Comparison of ENCODE assay signal across 39 cellular contexts in genomic region chr21:44265734-44266270, GRCh38. TPM values are rescaled to one million over a fixed set of nuclear protein-coding genes. Genes with fewer than 3 reads are reported as not detected.
"Had no signal": no experiment of that assay in that cellular context is flagged by ENCODE, and none has a peak within 500 bp of the region (broad histone marks: within the 10 kb centered on the region; RNA-seq: fewer than 3 reads in every experiment).

No MANE protein-coding gene starts in this region.

- H3K4me3 ChIP-seq: ascending aorta, breast epithelium, MG63, SJSA1 had no signal

- H3K9me3 Mint-ChIP-seq: activated CD8-positive, alpha-beta T cell treated with anti-CD3 and anti-CD28 coated beads for 36 hours; activated naive CD4-positive, alpha-beta T cell treated with anti-CD3 and anti-CD28 coated beads, Interleukin-2, amount 50 U/mL, for 24 hours; activated naive CD8-positive, alpha-beta T cell treated with anti-CD3 and anti-CD28 coated beads, Interleukin-2, amount 10 ng/mL, durations not matched to agents 7 days and 5 days; activated T-cell treated with anti-CD3 and anti-CD28 coated beads, Interleukin-2, amount 50 U/mL, for 72 hours; activated T-helper 17 cell treated with anti-CD3 and anti-CD28 coated beads, Interleukin-2, amount 50 U/mL, for 72 hours; T-helper 1 cell treated with Interleukin-12 subunit alpha and Interleukin-12 subunit beta and Interleukin-4 antibody, amounts not matched to agents 30 μg/mL and 1 μg/mL, for 36 hours; T-helper 2 cell treated with Interferon-gamma antibody and Interleukin-4, amounts not matched to agents 5 μg/mL and 100 μg/mL, for 36 hours had no signal

- H3K4me1 Mint-ChIP-seq: activated naive CD4-positive, alpha-beta T cell treated with anti-CD3 and anti-CD28 coated beads, Interleukin-2, amount 50 U/mL, for 24 hours; activated naive CD8-positive, alpha-beta T cell treated with anti-CD3 and anti-CD28 coated beads, Interleukin-2, amount 10 ng/mL, durations not matched to agents 7 days and 5 days; activated T-helper 17 cell treated with anti-CD3 and anti-CD28 coated beads, Interleukin-2, amount 50 U/mL, for 72 hours had no signal

- H3K4me1 ChIP-seq: ascending aorta, breast epithelium, SJSA1 had no signal

- H3K4me3 Mint-ChIP-seq: activated CD8-positive, alpha-beta T cell treated with anti-CD3 and anti-CD28 coated beads for 36 hours; activated naive CD4-positive, alpha-beta T cell treated with anti-CD3 and anti-CD28 coated beads, Interleukin-2, amount 50 U/mL, for 24 hours; activated naive CD8-positive, alpha-beta T cell treated with anti-CD3 and anti-CD28 coated beads, Interleukin-2, amount 10 ng/mL, durations not matched to agents 7 days and 5 days; activated T-cell treated with anti-CD3 and anti-CD28 coated beads, Interleukin-2, amount 50 U/mL, for 72 hours; activated T-helper 17 cell treated with anti-CD3 and anti-CD28 coated beads, Interleukin-2, amount 50 U/mL, for 72 hours; T-helper 1 cell treated with Interleukin-12 subunit alpha and Interleukin-12 subunit beta and Interleukin-4 antibody, amounts not matched to agents 30 μg/mL and 1 μg/mL, for 36 hours; T-helper 2 cell treated with Interferon-gamma antibody and Interleukin-4, amounts not matched to agents 5 μg/mL and 100 μg/mL, for 36 hours had no signal

- H3K9ac ChIP-seq: SK-N-SH had no signal

- H3K27ac Mint-ChIP-seq: activated CD8-positive, alpha-beta T cell treated with anti-CD3 and anti-CD28 coated beads for 36 hours; activated naive CD4-positive, alpha-beta T cell treated with anti-CD3 and anti-CD28 coated beads, Interleukin-2, amount 50 U/mL, for 24 hours; activated naive CD8-positive, alpha-beta T cell treated with anti-CD3 and anti-CD28 coated beads, Interleukin-2, amount 10 ng/mL, durations not matched to agents 7 days and 5 days; activated T-helper 17 cell treated with anti-CD3 and anti-CD28 coated beads, Interleukin-2, amount 50 U/mL, for 72 hours; T-helper 1 cell treated with Interleukin-12 subunit alpha and Interleukin-12 subunit beta and Interleukin-4 antibody, amounts not matched to agents 30 μg/mL and 1 μg/mL, for 36 hours; T-helper 2 cell treated with Interferon-gamma antibody and Interleukin-4, amounts not matched to agents 5 μg/mL and 100 μg/mL, for 36 hours had no signal

- H3K9me3 ChIP-seq: ascending aorta, breast epithelium, MG63, SJSA1, SK-N-SH had no signal

- H3K4me2 ChIP-seq: SK-N-SH had no signal

- H3K27me3 ChIP-seq: ascending aorta, breast epithelium, MG63, SJSA1 had no signal

- ATAC-seq: activated CD8-positive, alpha-beta T cell treated with anti-CD3 and anti-CD28 coated beads for 36 hours; activated T-cell treated with anti-CD3 and anti-CD28 coated beads, Interleukin-2, amount 50 U/mL, for 72 hours; activated T-helper 17 cell treated with anti-CD3 and anti-CD28 coated beads, Interleukin-2, amount 50 U/mL, for 72 hours; Panc1 had no signal

- H3K36me3 Mint-ChIP-seq: activated naive CD4-positive, alpha-beta T cell treated with anti-CD3 and anti-CD28 coated beads, Interleukin-2, amount 50 U/mL, for 24 hours; activated naive CD8-positive, alpha-beta T cell treated with anti-CD3 and anti-CD28 coated beads, Interleukin-2, amount 10 ng/mL, durations not matched to agents 7 days and 5 days had no signal

- H3K36me3 ChIP-seq: ascending aorta, breast epithelium, MG63, SJSA1 had no signal

- DNase-seq: activated CD4-positive, alpha-beta T cell treated with anti-CD3 and anti-CD28 coated beads for 1 hour; activated CD4-positive, alpha-beta T cell treated with anti-CD3 and anti-CD28 coated beads for 48 hours; activated CD4-positive, CD25-positive, alpha-beta regulatory T cell; activated CD8-positive, alpha-beta T cell treated with anti-CD3 and anti-CD28 coated beads for 36 hours; activated gamma-delta T cell; activated naive CD4-positive, alpha-beta T cell treated with Interleukin-2 at 50 U/mL for 16 hours; activated naive CD8-positive, alpha-beta T cell treated with anti-CD3 and anti-CD28 coated beads, Interleukin-2, amount 10 ng/mL, durations not matched to agents 7 days and 5 days; activated T-cell treated with anti-CD3 and anti-CD28 coated beads, Interleukin-2, amount 50 U/mL, for 1 hour; activated T-cell treated with anti-CD3 and anti-CD28 coated beads, Interleukin-2, amount 50 U/mL, for 72 hours; amygdala; caudate nucleus; Kasumi-1; KG1; MG63; NCI-H1048; NCI-H1105 treated with DMSO at 0.1 percent for 48 hours; NCI-H1436; NCI-H1694; NCI-H1930; NCI-H2081 treated with DMSO at 0.1 percent for 48 hours; NCI-H226; NCI-H446 treated with DMSO at 0.1 percent for 48 hours; NCI-H524; NCI-H69; NCI-H82; SHP77 treated with DMSO at 0.1 percent for 48 hours; SK-N-SH had no signal

- H3K27me3 Mint-ChIP-seq: activated CD8-positive, alpha-beta T cell treated with anti-CD3 and anti-CD28 coated beads for 36 hours; activated naive CD4-positive, alpha-beta T cell treated with anti-CD3 and anti-CD28 coated beads, Interleukin-2, amount 50 U/mL, for 24 hours; activated naive CD8-positive, alpha-beta T cell treated with anti-CD3 and anti-CD28 coated beads, Interleukin-2, amount 10 ng/mL, durations not matched to agents 7 days and 5 days; activated T-helper 17 cell treated with anti-CD3 and anti-CD28 coated beads, Interleukin-2, amount 50 U/mL, for 72 hours had no signal

- H3K27ac ChIP-seq: ascending aorta, breast epithelium, SJSA1, VCaP had no signal

RNA-seq across cellular contexts. Expression of gene DNMT3L, which starts 4.1 kb away (rescaled TPM):
- total RNA-seq: activated CD8-positive, alpha-beta memory T cell treated with anti-CD3 and anti-CD28 coated beads for 36 hours; activated CD8-positive, alpha-beta T cell treated with anti-CD3 and anti-CD28 coated beads for 36 hours; activated naive CD8-positive, alpha-beta T cell treated with anti-CD3 and anti-CD28 coated beads, Interleukin-2, amount 10 ng/mL, durations not matched to agents 7 days and 5 days; activated T-cell treated with anti-CD3 and anti-CD28 coated beads, Interleukin-2, amount 50 U/mL, for 72 hours; activated T-helper 17 cell treated with anti-CD3 and anti-CD28 coated beads, Interleukin-2, amount 50 U/mL, for 72 hours; ascending aorta; breast epithelium; SJSA1 had no signal
- polyA plus RNA-seq: adipose tissue, SK-N-SH had no signal

RNA-seq across cellular contexts. Expression of gene AIRE, which starts 19.9 kb away (rescaled TPM):
- total RNA-seq: activated CD8-positive, alpha-beta memory T cell treated with anti-CD3 and anti-CD28 coated beads for 36 hours; activated CD8-positive, alpha-beta T cell treated with anti-CD3 and anti-CD28 coated beads for 36 hours; activated naive CD8-positive, alpha-beta T cell treated with anti-CD3 and anti-CD28 coated beads, Interleukin-2, amount 10 ng/mL, durations not matched to agents 7 days and 5 days; activated T-cell treated with anti-CD3 and anti-CD28 coated beads, Interleukin-2, amount 50 U/mL, for 72 hours; activated T-helper 17 cell treated with anti-CD3 and anti-CD28 coated beads, Interleukin-2, amount 50 U/mL, for 72 hours; breast epithelium; RPMI7951; SJSA1 had no signal
- polyA plus RNA-seq: SK-N-SH had no signal

RNA-seq across cellular contexts. Expression of gene ICOSLG, which starts 25.1 kb away (rescaled TPM):
- total RNA-seq: ascending aorta had no signal
